ENCODE assay signal across 8 cellular contexts in genomic region chr4:17809667-17810066, GRCh38. TPM values are rescaled to one million over a fixed set of nuclear protein-coding genes. Genes with fewer than 3 reads are reported as not detected.
DNase-seq lines count a peak whose midpoint lies in the region; ATAC-seq, FAIRE-seq and TF ChIP-seq lines count a peak whose summit lies in the region.

No MANE protein-coding gene starts in this region.

- intact Hi-C loops in IMR-90 (cut with micrococcal nuclease) (loop anchor here (2.0 to 10.0 kb wide), 4 partner anchors 125 to 783 kb away; no protein-coding TSS in a partner anchor), mucosa of descending colon (cut with DNase I, micrococcal nuclease) (no loop called here)

- H4K20me1 ChIP-seq in IMR-90 (ENCODE audit: insufficient read depth, low read length) = peaks cover 23% of the 10 kb centered on the region; the same call in 1 of the 2 replicates

- whole genome bisulfite sequencing in IMR-90 (ENCODE audit: extremely low coverage in 2 of 2, insufficient read length in 1 of 2), 2 experiments = no CpG with 5 or more reads among the region's 7 CpGs

- TF ChIP-seq POLR2A in IMR-90 (IDR thresholded peaks at IDR 0.05; ENCODE audit: low read depth, low read length) = no peak

- H3K4me2 ChIP-seq in IMR-90 (ENCODE audit: low read depth, low read length) = peak overlapping the region; percentile 97

- peak overlapping the region; percentile 89 for H3K9ac ChIP-seq in IMR-90 (ENCODE audit: low read depth, low read length)

- 0 out of 2 replicates have a peak overlapping the region, but pooled peaks have one; percentile 1 for H3K56ac ChIP-seq in IMR-90 (ENCODE audit: extremely low read depth, insufficient read depth, low read length)

- H2AK9ac ChIP-seq in IMR-90 (replicated peaks; ENCODE audit: low read depth, low read length, poor library complexity) = no peak overlapping the region

- in situ Hi-C loops in IMR-90 (cut with MboI; ENCODE audit: low sequenced_read_pairs) = loop anchor here (10.0 to 25.0 kb wide), 2 partner anchors 222 to 785 kb away; partner anchors contain the start of gene LAP3
- in situ Hi-C loops in ACHN (cut with HindIII; ENCODE audit: low pct_ligation_motif_present, low pct_unique_long_range_greater_than_20kb, low sequenced_read_pairs) = no loop called here

- POLR2A ChIA-PET in IMR-90 (lab: Charles Lee; ENCODE audit: unreplicated experiment) = interaction anchor here (0.9 to 1.3 kb wide), 2 partner anchors 195 to 261 kb away, joined by 3 read pairs; partner anchors contain the start of gene MED28

- no peak overlapping the region for H4K91ac ChIP-seq in IMR-90 (ENCODE audit: insufficient read depth, low read depth, low read length)

- H3K79me1 ChIP-seq in IMR-90 (ENCODE audit: low read depth in 1 of 2, low read length in 2 of 2) = peaks cover 4 to 20% of the 10 kb centered on the region in 2 experiments

- H4K8ac ChIP-seq in IMR-90 (ENCODE audit: low read depth in 2 of 2, low read length in 2 of 2) = no peak overlapping the region

- H3K4ac ChIP-seq in IMR-90 (ENCODE audit: low read depth, low read length) = no peak overlapping the region

- H4K5ac ChIP-seq in IMR-90 (ENCODE audit: low read depth, low read length) = no peak overlapping the region

- no peak overlapping the region for H2BK15ac ChIP-seq in IMR-90 (ENCODE audit: low read depth, low read length)

- H3K4me1 ChIP-seq in IMR-90 (ENCODE audit: control insufficient read depth, insufficient read depth, low read length) = peaks cover 2% of the 10 kb centered on the region; the same call in 1 of the 2 replicates
- peaks cover 37% of the 10 kb centered on the region for H3K4me1 ChIP-seq in mucosa of descending colon (ENCODE audit: low read depth)

- DNase-seq in IMR-90 = no peak
- no peak for DNase-seq in bronchial epithelial cell (ENCODE audit: low read depth)
- DNase-seq in mucosa of descending colon = no peak
- no peak for DNase-seq in NCI-H82 (lab: John Stamatoyannopoulos, UW)
- no peak for DNase-seq in mucosa of gallbladder (ENCODE audit: low spot score)
- no peak for DNase-seq in ACHN

- TF ChIP-seq CTCF in 22Rv1 (IDR thresholded peaks at IDR 0.05) (no peak), IMR-90 (conservative IDR thresholded peaks at IDR 0.05; ENCODE audit: low read depth, low read length) (no peak), bronchial epithelial cell (IDR thresholded peaks at IDR 0.05; ENCODE audit: insufficient read depth, low read length, severe bottlenecking) (no peak), mucosa of descending colon (IDR thresholded peaks at IDR 0.05) (no peak)

- no peaks in the 10 kb centered on the region for H3K9me1 ChIP-seq in IMR-90 (ENCODE audit: insufficient read depth, low read length)

- no peaks in the 10 kb centered on the region for H3K27me3 ChIP-seq in IMR-90 (ENCODE audit: control insufficient read depth, insufficient read depth, low read length)
- H3K27me3 ChIP-seq in bronchial epithelial cell (ENCODE audit: control insufficient read depth, insufficient read depth, low read length) = no peaks in the 10 kb centered on the region

- H3K14ac ChIP-seq in IMR-90 (replicated peaks; ENCODE audit: low read depth, low read length) = no peak overlapping the region

- H2BK5ac ChIP-seq in IMR-90 (ENCODE audit: low read depth, low read length, poor library complexity, severe bottlenecking) = peak overlapping the region; percentile 77

- dilution Hi-C loops in IMR-90 (cut with HindIII; ENCODE audit: low sequenced_read_pairs, unreplicated experiment) = no loop called here

- H3K4me3 ChIP-seq in IMR-90 (ENCODE audit: insufficient read depth, low read depth, low read length) (peak overlapping the region; percentile 82), bronchial epithelial cell (ENCODE audit: low read depth, low read length) (peak overlapping the region; percentile 98), mucosa of descending colon (peak overlapping the region; percentile 74)

- H3K18ac ChIP-seq in IMR-90 (ENCODE audit: low read depth, low read length) = no peak overlapping the region

- H3K23ac ChIP-seq in IMR-90 (ENCODE audit: low read depth, low read length) = peak overlapping the region; percentile 72; the same call in 1 of the 2 replicates

- H2BK20ac ChIP-seq in IMR-90 (ENCODE audit: low read depth, low read length) = no peak overlapping the region

- H3K27ac ChIP-seq in 22Rv1 (peak overlapping the region; percentile 85), IMR-90 (ENCODE audit: insufficient read depth, low read length) (peak overlapping the region; percentile 50; the same call in 1 of the 2 replicates)

- H2BK120ac ChIP-seq in IMR-90 (ENCODE audit: low read depth, low read length) = no peak overlapping the region

- no peak overlapping the region for H2AFZ ChIP-seq in IMR-90 (replicated peaks; ENCODE audit: low read length, poor library complexity)

- H3K36me3 ChIP-seq in IMR-90 (ENCODE audit: control insufficient read depth, insufficient read depth, low read length) (peaks cover 4% of the 10 kb centered on the region; the same call in 1 of the 2 replicates), bronchial epithelial cell (ENCODE audit: control insufficient read depth, insufficient read depth, low read length) (no peaks in the 10 kb centered on the region), mucosa of descending colon (ENCODE audit: low read depth) (no peaks in the 10 kb centered on the region)

- BruUV-seq in IMR-90 (replicated peaks; lab: Mats Ljungman, UMichigan) = no TSS peak

- H2AK5ac ChIP-seq in IMR-90 (ENCODE audit: low read depth, low read length) = no peak overlapping the region

- no peak for FAIRE-seq in bronchial epithelial cell (lab: Jason Lieb, UNC)

- TF ChIP-seq RAD21 in IMR-90 (IDR thresholded peaks at IDR 0.05; ENCODE audit: low read length) = no peak

- no peak for ATAC-seq in IMR-90 (ENCODE audit: low read depth)
- ATAC-seq in mucosa of descending colon = no peak
- ATAC-seq in HG03565 (IDR thresholded peaks at IDR 0.05; ENCODE audit: unreplicated experiment) = no peak

- CTCF ChIA-PET in IMR-90 (lab: Yijun Ruan, JAX) = interaction anchor here (0.8 to 2.4 kb wide), 3 partner anchors 29 to 261 kb away, joined by 3 to 7 read pairs (median 3); partner anchors contain the start of gene FAM184B

- H3K9me3 ChIP-seq in IMR-90 (ENCODE audit: control insufficient read depth, insufficient read depth, low read length) (no peaks in the 10 kb centered on the region), mucosa of descending colon (no peaks in the 10 kb centered on the region)

TF ChIP-seq in IMR-90, 13 proteins besides CTCF, POLR2A, EP300 and RAD21:
- TF ChIP-seq BHLHE40 (IDR thresholded peaks at IDR 0.05; ENCODE audit: low read depth, low read length) = no peak

RNA-seq across cellular contexts. Expression of gene DCAF16, which starts 0.9 kb away (rescaled TPM):
- total RNA-seq in IMR-90 (2012; rRNA removed) (23.6 and 31.5 TPM in 2 replicates), bronchial epithelial cell (25.0 and 25.5 TPM in 2 replicates), mucosa of descending colon (10 to 100 TPM; 32.1 to 38.6 (median 33.3) TPM), mucosa of gallbladder (37.5 TPM)
- polyA plus RNA-seq in IMR-90 (2012; rRNA removed) = 15.0 and 15.1 TPM in 2 replicates
- 8.7 and 13.0 TPM in 2 replicates for polyA plus RNA-seq in IMR-90 (2012; cell fraction: cytosol; rRNA removed)
- polyA plus RNA-seq in IMR-90 (2012; cell fraction: nucleus; rRNA removed; ENCODE audit: low replicate concordance) = 12.6 and 33.6 TPM in 2 replicates

RNA-seq across cellular contexts. Expression of gene NCAPG, which starts 1.1 kb away (rescaled TPM):
- total RNA-seq in IMR-90 (2012; rRNA removed) (26.7 and 41.7 TPM in 2 replicates), bronchial epithelial cell (0.26 TPM in 2 replicates), mucosa of descending colon (1 to 10 TPM; 3.0 to 9.7 (median 3.4) TPM), mucosa of gallbladder (1.4 TPM)
- 9.1 and 10.9 TPM in 2 replicates for polyA plus RNA-seq in IMR-90 (2012; rRNA removed)
- 1.1 and 2.8 TPM in 2 replicates for polyA plus RNA-seq in IMR-90 (2012; cell fraction: cytosol; rRNA removed)
- 0.86 and 6.0 TPM in 2 replicates for polyA plus RNA-seq in IMR-90 (2012; cell fraction: nucleus; rRNA removed; ENCODE audit: low replicate concordance)

RNA-seq across cellular contexts. Expression of gene FAM184B, which starts 28.2 kb away (rescaled TPM):
- total RNA-seq in IMR-90 (2012; rRNA removed) = 0.18 and 0.28 TPM in 2 replicates
- polyA plus RNA-seq in IMR-90 (2012; rRNA removed) = 0.07 and 0.13 TPM in 2 replicates
- 0.07 and 0.08 TPM in 2 replicates for polyA plus RNA-seq in IMR-90 (2012; cell fraction: cytosol; rRNA removed)
- polyA plus RNA-seq in IMR-90 (2012; cell fraction: nucleus; rRNA removed; ENCODE audit: low replicate concordance) = 0.03 and 0.06 TPM in 2 replicates
- total RNA-seq in bronchial epithelial cell = not detected in 2 replicates
- under 1 TPM; 0.13 to 0.61 (median 0.41) TPM for total RNA-seq in mucosa of descending colon
- total RNA-seq in mucosa of gallbladder = not detected
